In genomic region chr17:38908676-38909181, GRCh38 we compare ENCODE assay signal across 12 cellular contexts. TPM values are rescaled to one million over a fixed set of nuclear protein-coding genes. Genes with fewer than 3 reads are reported as not detected.
DNase-seq lines count a peak whose midpoint lies in the region; ATAC-seq and TF ChIP-seq lines count a peak whose summit lies in the region.
"Had no signal": no experiment of that assay in that cellular context is flagged by ENCODE, and none has a peak within 500 bp of the region (broad histone marks: within the 10 kb centered on the region; RNA-seq: fewer than 3 reads in every experiment).

No MANE protein-coding gene starts in this region.

- peaks cover 11% of the 10 kb centered on the region for H3K36me3 Mint-ChIP-seq in WTC11

- intact Hi-C loops in heart right ventricle (cut with DNase I) (loop anchor here in 3 of 10 donors (5.0 kb wide), 1 partner anchor 36 kb away; the partner anchor contains the start of gene LASP1 (in 3 of the 3)), prostate gland (cut with DNase I) (no loop called here)

- TF ChIP-seq POLR2A in prostate gland (IDR thresholded peaks at IDR 0.05): no peak

- H3K4me1 ChIP-seq in heart right ventricle (peaks cover 38 to 76% (median 65%) of the 10 kb centered on the region in 9 donors), prostate gland (replicated peaks) (peaks cover 6% of the 10 kb centered on the region)

- no peak overlapping the region for H3K4me3 Mint-ChIP-seq in WTC11

- H3K4me3 ChIP-seq in heart right ventricle (peak overlapping the region in 1 of 10 donors; percentile 23), prostate gland (no peak overlapping the region)

- no peaks in the 10 kb centered on the region for H3K9me3 Mint-ChIP-seq in WTC11

- peaks cover 18% of the 10 kb centered on the region for H3K4me1 Mint-ChIP-seq in WTC11

- TF ChIP-seq CTCF in WTC11 (IDR thresholded peaks at IDR 0.05) (no peak), heart right ventricle (IDR thresholded peaks at IDR 0.05) (no peak), prostate gland (IDR thresholded peaks at IDR 0.05) (no peak)

- peak overlapping the region; percentile 48 for H3K27ac Mint-ChIP-seq in WTC11

- 36 to 47% methylated on average over 8 of the region's 8 CpGs for WGBS in heart right ventricle, 2 donors
- WGBS in prostate gland: 19% methylated on average over 8 of the region's 8 CpGs

- H3K9me3 ChIP-seq in heart right ventricle (no peaks in the 10 kb centered on the region), prostate gland (no peaks in the 10 kb centered on the region)
- H3K9me3 ChIP-seq: BE2C had no signal

- DNase-seq in D341Med (ENCODE audit: low spot score) (peak; percentile 35), WTC11 (ENCODE audit: low spot score) (peak; percentile 16), heart right ventricle (no peak), prostate gland (ENCODE audit: low spot score) (peak; percentile 15), pons (ENCODE audit: low spot score) (no peak), NCI-H2107 treated with DMSO at 0.1 percent for 48 hours (lab: John Stamatoyannopoulos, UW; ENCODE audit: unreplicated experiment) (no peak), NCI-H2171 treated with DMSO at 0.1 percent for 48 hours (lab: John Stamatoyannopoulos, UW) (no peak)
- DNase-seq: BE2C, MM.1S had no signal

- H3K36me3 ChIP-seq in heart right ventricle (peaks cover 0 to 76% (median 0%) of the 10 kb centered on the region in 9 donors), prostate gland (no peaks in the 10 kb centered on the region)
- H3K36me3 ChIP-seq: BE2C had no signal

- ATAC-seq in WTC11 (peak; percentile 15; the same call in 1 of the 2 replicates), heart right ventricle (peak; percentile 16 to 35 (median 27)), HG03442 (IDR thresholded peaks at IDR 0.05; ENCODE audit: unreplicated experiment) (no peak)
- ATAC-seq: left colon had no signal

- H3K27me3 ChIP-seq in heart right ventricle (no peaks in the 10 kb centered on the region), prostate gland (replicated peaks; ENCODE audit: insufficient read depth) (no peaks in the 10 kb centered on the region)
- H3K27me3 ChIP-seq: BE2C had no signal

- peak overlapping the region in 9 of 10 donors; percentile 9 to 79 (median 68) for H3K27ac ChIP-seq in heart right ventricle
- peak overlapping the region; percentile 6 to 18 for H3K27ac ChIP-seq in prostate gland

- POLR2A ChIA-PET in WTC11 (lab: Charles Lee): interaction anchor here (0.6 to 1.2 kb wide), 2 partner anchors 23 to 100 kb away, joined by 3 read pairs; no protein-coding TSS in a partner anchor

- CTCF ChIA-PET in WTC11 (lab: Charles Lee): interaction anchor here (0.6 kb wide), 2 partner anchors 30 to 40 kb away, joined by 3 to 4 read pairs; no protein-coding TSS in a partner anchor

- no peaks in the 10 kb centered on the region for H3K27me3 Mint-ChIP-seq in WTC11 (ENCODE audit: low read depth)

TF ChIP-seq in WTC11, 78 proteins besides CTCF, POLR2A, EP300 and RAD21:
- no peak for TF ChIP-seq ZNF138 (CRISPR knock-in tag; conservative IDR thresholded peaks at IDR 0.05)
- no peak for TF ChIP-seq TEAD1 (CRISPR knock-in tag; IDR thresholded peaks at IDR 0.05)
- TF ChIP-seq ATF2 (CRISPR knock-in tag; IDR thresholded peaks at IDR 0.05; ENCODE audit: borderline replicate concordance, low read depth): no peak
- TF ChIP-seq ETV6 (CRISPR knock-in tag; IDR thresholded peaks at IDR 0.05): no peak

RNA-seq across cellular contexts. Expression of gene LASP1, which starts 38.9 kb away (rescaled TPM):
- total RNA-seq in WTC11 (2021) (126 to 139 TPM (median 128 TPM) in 3 replicates), heart right ventricle (10 to 100 TPM; 19.5 to 56.9 (median 23.0) TPM), prostate gland (10 to 100 TPM; 61.8 to 93.4 TPM)
- polyA plus RNA-seq in heart right ventricle: 10 to 100 TPM; 21.3 to 25.4 TPM

RNA-seq across cellular contexts. Expression of gene RPL23, which starts 55.2 kb away (rescaled TPM):
- total RNA-seq in WTC11 (2021): 1,832 to 2,028 TPM (median 1,945 TPM) in 3 replicates
- total RNA-seq in heart right ventricle: 100 to 1,000 TPM; 725 to 991 (median 835) TPM
- polyA plus RNA-seq in heart right ventricle: 1,000 to 10,000 TPM; 1,798 to 2,733 TPM
- 1,000 to 10,000 TPM; 1,006 to 2,029 TPM for total RNA-seq in prostate gland

RNA-seq across cellular contexts. Expression of gene FBXO47, which starts 58.5 kb away (rescaled TPM):
- total RNA-seq in WTC11 (2021) (not detected in 3 replicates), heart right ventricle (not detected), prostate gland (1 to 10 TPM in 1 of 2 donors, not detected in 1; 5.1 TPM)
- polyA plus RNA-seq in heart right ventricle: not detected
- total RNA-seq: epithelial cell of proximal tubule, left colon had no signal

Comparison
In these comparisons a context has a peak if more than half of its experiments do, and no peak if none do; other contexts are left out.
1. DNase-seq: peak in D341Med (single experiment), WTC11 (single experiment) and prostate gland (single experiment); none in heart right ventricle (0 of 2), pons (single experiment), NCI-H2107 treated with DMSO at 0.1 percent for 48 hours (single experiment) and NCI-H2171 treated with DMSO at 0.1 percent for 48 hours (single experiment).